In genomic region chr11:111707039-111707690, GRCh38 we compare ENCODE assay signal across 15 cellular contexts. TPM values are rescaled to one million over a fixed set of nuclear protein-coding genes. Genes with fewer than 3 reads are reported as not detected.
DNase-seq lines count a peak whose midpoint lies in the region; TF ChIP-seq lines count a peak whose summit lies in the region.
"Had no signal": no experiment of that assay in that cellular context is flagged by ENCODE, and none has a peak within 500 bp of the region (broad histone marks: within the 10 kb centered on the region; RNA-seq: fewer than 3 reads in every experiment).

No MANE protein-coding gene starts in this region.

- peaks cover 2% of the 10 kb centered on the region; the same call in 1 of the 2 replicates for H3K27me3 Mint-ChIP-seq in HFFc6 (ENCODE audit: insufficient read depth)
- H3K27me3 Mint-ChIP-seq: activated CD4-positive, alpha-beta T cell treated with anti-CD3 and anti-CD28 coated beads for 36 hours; activated naive CD8-positive, alpha-beta T cell treated with anti-CD3 and anti-CD28 coated beads, Interleukin-2, amount 10 ng/mL, durations not matched to agents 7 days and 5 days had no signal

- no peaks in the 10 kb centered on the region for H3K9me3 Mint-ChIP-seq in HFFc6
- H3K9me3 Mint-ChIP-seq: activated naive CD8-positive, alpha-beta T cell treated with anti-CD3 and anti-CD28 coated beads, Interleukin-2, amount 10 ng/mL, durations not matched to agents 7 days and 5 days had no signal

- peaks cover 17% of the 10 kb centered on the region for H3K36me3 Mint-ChIP-seq in HFFc6 (ENCODE audit: low read depth)

- H3K27ac ChIP-seq in dorsolateral prefrontal cortex: peak overlapping the region in 43 of 59 donors; percentile 1 to 73 (median 39)

- H3K4me3 Mint-ChIP-seq in HFFc6: no peak overlapping the region
- H3K4me3 Mint-ChIP-seq: activated CD4-positive, alpha-beta T cell treated with anti-CD3 and anti-CD28 coated beads for 36 hours; activated naive CD8-positive, alpha-beta T cell treated with anti-CD3 and anti-CD28 coated beads, Interleukin-2, amount 10 ng/mL, durations not matched to agents 7 days and 5 days had no signal

- no peak overlapping the region for H3K4me3 ChIP-seq in dorsolateral prefrontal cortex

- no peaks in the 10 kb centered on the region for H3K27me3 ChIP-seq in dorsolateral prefrontal cortex

- DNase-seq in HFFc6 (peak; percentile 18), dorsolateral prefrontal cortex (no peak), left kidney (ENCODE audit: low read depth, low spot score) (peak; percentile 13), stromal cell of bone marrow (ENCODE audit: low read depth) (peak; percentile 45), NCI-H1694 (lab: John Stamatoyannopoulos, UW) (no peak), NCI-H1092 (lab: John Stamatoyannopoulos, UW) (no peak), NCI-H526 treated with DMSO at 0.1 percent for 48 hours (lab: John Stamatoyannopoulos, UW) (no peak), NAMALWA (ENCODE audit: low spot score) (no peak)
- DNase-seq: activated CD4-positive, alpha-beta T cell treated with anti-CD3 and anti-CD28 coated beads for 36 hours; activated naive CD8-positive, alpha-beta T cell treated with anti-CD3 and anti-CD28 coated beads, Interleukin-2, amount 10 ng/mL, durations not matched to agents 7 days and 5 days; DMS 273 treated with DMSO at 0.1 percent for 48 hours; GOT3; NCI-H1417; OCI-M1; posterior cingulate gyrus had no signal

- H3K27ac Mint-ChIP-seq in HFFc6: no peak overlapping the region
- H3K27ac Mint-ChIP-seq: activated CD4-positive, alpha-beta T cell treated with anti-CD3 and anti-CD28 coated beads for 36 hours; activated naive CD8-positive, alpha-beta T cell treated with anti-CD3 and anti-CD28 coated beads, Interleukin-2, amount 10 ng/mL, durations not matched to agents 7 days and 5 days had no signal

- no peak for TF ChIP-seq CTCF in HFFc6 (IDR thresholded peaks at IDR 0.05)
- TF ChIP-seq CTCF in dorsolateral prefrontal cortex (IDR thresholded peaks at IDR 0.05 in 54 of 56, conservative IDR thresholded peaks at IDR 0.05 in 2 of 56; ENCODE audit: low read depth in 1 of 56, partially characterized antibody in 56 of 56): no peak

- H3K4me1 Mint-ChIP-seq in HFFc6 (ENCODE audit: low read depth): peaks cover 7% of the 10 kb centered on the region
- H3K4me1 Mint-ChIP-seq: activated CD4-positive, alpha-beta T cell treated with anti-CD3 and anti-CD28 coated beads for 36 hours; activated naive CD8-positive, alpha-beta T cell treated with anti-CD3 and anti-CD28 coated beads, Interleukin-2, amount 10 ng/mL, durations not matched to agents 7 days and 5 days had no signal

- intact Hi-C loops in dorsolateral prefrontal cortex (cut with DNase I): no loop called here

RNA-seq across cellular contexts. Expression of gene PPP2R1B, which starts 59.0 kb away (rescaled TPM):
- total RNA-seq in HFFc6 (2021; fragmentation: NEBNext Ultra II Directional; extraction: Animal tissue kit (Norgen Biotek cat#: 25700)): 10 to 100 TPM; 41.6 to 50.9 (median 44.3) TPM
- total RNA-seq in dorsolateral prefrontal cortex: 10 to 100 TPM; 19.2 to 62.5 (median 34.1) TPM

Comparison
In these comparisons a context has a peak if more than half of its experiments do, and no peak if none do; other contexts are left out.
1. DNase-seq: peak in HFFc6 (single experiment), left kidney (single experiment) and stromal cell of bone marrow (single experiment); none in dorsolateral prefrontal cortex (0 of 10), NCI-H1694 (single experiment), NCI-H1092 (single experiment), NCI-H526 treated with DMSO at 0.1 percent for 48 hours (single experiment) and NAMALWA (single experiment).